ENCODE assay signal across 28 cellular contexts in the genomic region with DNA sequence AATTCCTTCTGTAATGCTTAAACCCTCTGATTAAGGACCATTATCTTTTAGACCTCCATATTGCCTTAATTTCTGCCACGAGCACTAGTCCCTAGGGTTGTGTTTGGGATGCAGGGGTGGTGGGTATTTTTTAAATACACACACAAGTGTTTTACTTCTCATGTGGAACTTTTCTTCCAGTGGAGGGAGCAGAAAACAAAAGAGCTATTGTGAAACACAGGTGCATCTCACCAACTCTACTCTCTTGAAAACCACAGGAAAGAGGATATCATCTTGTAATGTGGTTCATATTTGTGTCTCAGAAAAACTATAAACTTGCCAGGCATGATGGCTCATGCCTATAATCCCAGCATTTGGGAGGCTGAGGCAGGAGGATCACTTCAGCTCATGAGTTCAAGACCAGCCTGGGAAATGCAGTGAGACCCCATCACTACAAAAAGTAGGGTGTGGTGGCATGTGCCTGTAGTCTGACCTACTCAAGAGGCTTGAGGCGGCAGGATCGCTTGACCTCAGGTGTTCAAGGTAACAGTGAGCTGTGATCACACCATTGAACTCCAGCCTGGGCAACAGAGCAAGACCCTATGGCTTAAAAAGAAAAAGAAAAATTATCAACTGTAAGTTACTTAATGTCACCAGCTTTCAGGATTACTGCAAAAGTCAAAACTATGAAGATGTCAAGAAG. TPM values are rescaled to one million over a fixed set of nuclear protein-coding genes. Genes with fewer than 3 reads are reported as not detected.
DNase-seq lines count a peak whose midpoint lies in the region; ATAC-seq, FAIRE-seq and TF ChIP-seq lines count a peak whose summit lies in the region.
"Had no signal": no experiment of that assay in that cellular context is flagged by ENCODE, and none has a peak within 500 bp of the region (broad histone marks: within the 10 kb centered on the region; RNA-seq: fewer than 3 reads in every experiment).

No MANE protein-coding gene starts in this region.

- H3K79me2 ChIP-seq in DND-41 (ENCODE audit: insufficient read depth, low read length) = no peaks in the 10 kb centered on the region
- H3K79me2 ChIP-seq in MM.1S (ENCODE audit: low read length) = no peaks in the 10 kb centered on the region
- no peaks in the 10 kb centered on the region for H3K79me2 ChIP-seq in K562 (ENCODE audit: control insufficient read depth, insufficient read depth, low read length)

- in situ Hi-C loops in K562 (cut with MboI) = no loop called here

- H3K9me3 ChIP-seq in DND-41 (ENCODE audit: insufficient read depth, low read length, severe bottlenecking) = no peaks in the 10 kb centered on the region
- no peaks in the 10 kb centered on the region for H3K9me3 ChIP-seq in MM.1S (replicated peaks; ENCODE audit: insufficient read depth, low read length)
- no peaks in the 10 kb centered on the region for H3K9me3 ChIP-seq in K562 (replicated peaks; ENCODE audit: control insufficient read depth, insufficient read depth, low read depth, low read length)
- H3K9me3 ChIP-seq: A549; BLaER1 treated with 17β-estradiol and CSF1 and Interleukin-3, amounts not matched to agents 10 nM and 100 nM had no signal

- H3K4me3 ChIP-seq in DND-41 (ENCODE audit: low read depth in 1 of 2, low read length in 2 of 2) (no peak overlapping the region), MM.1S (ENCODE audit: low read length) (no peak overlapping the region), K562 (no peak overlapping the region)
- H3K4me3 ChIP-seq: A549; BLaER1 treated with 17β-estradiol and CSF1 and Interleukin-3, amounts not matched to agents 10 nM and 100 nM had no signal

- H3K27ac ChIP-seq in DND-41 (ENCODE audit: low read length) = no peak overlapping the region
- peak overlapping the region; percentile 48; the same call in 1 of the 2 replicates for H3K27ac ChIP-seq in MM.1S (ENCODE audit: low read length)
- no peak overlapping the region for H3K27ac ChIP-seq in K562 (ENCODE audit: extremely low read depth, low read depth, low read length)
- H3K27ac ChIP-seq: A549; BLaER1 treated with 17β-estradiol and CSF1 and Interleukin-3, amounts not matched to agents 10 nM and 100 nM had no signal

- H3K9me2 ChIP-seq in MM.1S (replicated peaks; ENCODE audit: insufficient read depth, low read length) = no peaks in the 10 kb centered on the region

- no peak for FAIRE-seq in K562 (lab: Jason Lieb, UNC)
- FAIRE-seq: A549, D721Med, G401.6, GM12892, GM18507, H54 had no signal

- CTCF ChIA-PET in K562 (lab: Yijun Ruan, JAX; ENCODE audit: low intra/inter-chr PET ratio) = no interaction called here

- TF ChIP-seq POLR2A in K562 (conservative IDR thresholded peaks at IDR 0.05) = no peak

- peak; percentile 64 for ATAC-seq in DND-41 (ENCODE audit: insufficient read depth, low read depth)
- ATAC-seq in GM19463 (IDR thresholded peaks at IDR 0.05; ENCODE audit: unreplicated experiment) = peak; percentile 47
- no peak for ATAC-seq in K562
- ATAC-seq: A549, Panc1 had no signal

- no peak overlapping the region for H3K9ac ChIP-seq in DND-41 (ENCODE audit: low read depth, low read length)
- H3K9ac ChIP-seq in MM.1S (ENCODE audit: low read length) = no peak overlapping the region
- H3K9ac ChIP-seq in K562 (ENCODE audit: insufficient read depth in 1 of 2, low read depth in 2 of 2, low read length in 2 of 2) = no peak overlapping the region
- H3K9ac ChIP-seq: BLaER1 treated with 17β-estradiol and CSF1 and Interleukin-3, amounts not matched to agents 10 nM and 100 nM had no signal

- TF ChIP-seq RAD21 in K562 (CRISPR knock-in tag; conservative IDR thresholded peaks at IDR 0.05 in 1 of 2, IDR thresholded peaks at IDR 0.05 in 1 of 2) = no peak

- POLR2A ChIA-PET in K562 (lab: Yijun Ruan, JAX) = no interaction called here

- TF ChIP-seq CTCF in DND-41 (IDR thresholded peaks at IDR 0.05; ENCODE audit: borderline replicate concordance, extremely low read depth, low read length, poor library complexity, severe bottlenecking) = no peak
- peak; percentile 14 for TF ChIP-seq CTCF in MM.1S (IDR thresholded peaks at IDR 0.05; ENCODE audit: low read length)
- no peak for TF ChIP-seq CTCF in K562 (IDR thresholded peaks at IDR 0.05 in 2 of 3, conservative IDR thresholded peaks at IDR 0.05 in 1 of 3; ENCODE audit: insufficient read depth in 2 of 3, low read depth in 1 of 3, low read length in 3 of 3)

- no peak for DNase-seq in DND-41
- peak; percentile 74 for DNase-seq in MM.1S
- DNase-seq in K562 (ENCODE audit: extremely low read depth in 1 of 4, low spot score in 3 of 4) = no peak
- no peak for DNase-seq in RKO (ENCODE audit: low spot score)
- no peak for DNase-seq in putamen (ENCODE audit: low spot score)
- no peak for DNase-seq in DMS79 (lab: John Stamatoyannopoulos, UW)
- no peak for DNase-seq in NCI-H510A treated with DMSO at 0.1 percent for 48 hours (lab: John Stamatoyannopoulos, UW)
- DNase-seq: AML-193; CD4-positive, alpha-beta T cell; KG1; NCI-H1092; NCI-H1417 treated with DMSO at 0.1 percent for 48 hours; NCI-H1694 treated with DMSO at 0.1 percent for 48 hours; NCI-H2081; NCI-H2171 treated with DMSO at 0.1 percent for 48 hours; NCI-H345; NCI-H524; NCI-H82; SHP77 treated with DMSO at 0.1 percent for 48 hours had no signal

- no TSS peak for BruUV-seq in K562 (replicated peaks; lab: Mats Ljungman, UMichigan)

- H3K4me1 ChIP-seq in DND-41 (ENCODE audit: insufficient read depth, low read length) = peaks cover 6% of the 10 kb centered on the region; the same call in 1 of the 2 replicates
- peaks cover 20% of the 10 kb centered on the region for H3K4me1 ChIP-seq in MM.1S (ENCODE audit: low read length)
- no peaks in the 10 kb centered on the region for H3K4me1 ChIP-seq in K562 (replicated peaks in 1 of 2; ENCODE audit: control insufficient read depth in 2 of 2, insufficient read depth in 2 of 2, low read length in 2 of 2)
- H3K4me1 ChIP-seq: A549 had no signal

- intact Hi-C loops in K562 (cut with micrococcal nuclease) = no loop called here

- 8% methylated on average over 3 of the region's 3 CpGs for WGBS in K562 (ENCODE audit: insufficient coverage, low coverage, missing lambda C conversion rate)

- H3K27me3 ChIP-seq in DND-41 (ENCODE audit: insufficient read depth, low read length, poor library complexity) (no peaks in the 10 kb centered on the region), MM.1S (replicated peaks; ENCODE audit: insufficient read depth, low read length) (no peaks in the 10 kb centered on the region), K562 (ENCODE audit: control insufficient read depth in 2 of 2, insufficient read depth in 2 of 2, low read length in 2 of 2) (peaks cover 0 to 4% of the 10 kb centered on the region in 2 experiments; a peak in 1 of 5 replicates)
- H3K27me3 ChIP-seq: BLaER1 treated with 17β-estradiol and CSF1 and Interleukin-3, amounts not matched to agents 10 nM and 100 nM had no signal

- no peaks in the 10 kb centered on the region for H3K9me1 ChIP-seq in K562 (ENCODE audit: control insufficient read depth, insufficient read depth, low read length)

- H3F3A ChIP-seq in MM.1S (ENCODE audit: insufficient read depth, low read length) = peaks cover 8% of the 10 kb centered on the region; the same call in 1 of the 2 replicates

- no peak overlapping the region for H3K4me2 ChIP-seq in DND-41 (ENCODE audit: insufficient read depth, low read length)
- H3K4me2 ChIP-seq in MM.1S (ENCODE audit: low read depth, low read length) = peak overlapping the region; percentile 62
- H3K4me2 ChIP-seq in K562 (ENCODE audit: insufficient read depth, low read length) = no peak overlapping the region
- H3K4me2 ChIP-seq: A549 had no signal

- no peaks in the 10 kb centered on the region for H3K36me3 ChIP-seq in DND-41 (ENCODE audit: insufficient read depth, low read length)
- no peaks in the 10 kb centered on the region for H3K36me3 ChIP-seq in MM.1S (replicated peaks; ENCODE audit: insufficient read depth, low read length)
- H3K36me3 ChIP-seq in K562 (ENCODE audit: control insufficient read depth, insufficient read depth, low read length) = no peaks in the 10 kb centered on the region
- H3K36me3 ChIP-seq: BLaER1 treated with 17β-estradiol and CSF1 and Interleukin-3, amounts not matched to agents 10 nM and 100 nM had no signal

- no peak for TF ChIP-seq EP300 in K562 (IDR thresholded peaks at IDR 0.05; ENCODE audit: low read length)

- H4K20me1 ChIP-seq in DND-41 (ENCODE audit: insufficient read depth, low read length) (no peaks in the 10 kb centered on the region), MM.1S (ENCODE audit: insufficient read depth, low read length) (no peaks in the 10 kb centered on the region), K562 (replicated peaks; ENCODE audit: control insufficient read depth, insufficient read depth, low read length) (no peaks in the 10 kb centered on the region)
- H4K20me1 ChIP-seq: BLaER1 treated with 17β-estradiol and CSF1 and Interleukin-3, amounts not matched to agents 10 nM and 100 nM had no signal

- H2AFZ ChIP-seq in DND-41 (ENCODE audit: low read depth, low read length) = no peak overlapping the region
- peak overlapping the region; percentile 44; the same call in 1 of the 2 replicates for H2AFZ ChIP-seq in MM.1S (ENCODE audit: low read length)
- no peak overlapping the region for H2AFZ ChIP-seq in K562 (ENCODE audit: low read depth, low read length)

RNA-seq across cellular contexts. Expression of a gene that starts 37.3 kb away (rescaled TPM):
- 25.6 and 50.4 TPM in 2 replicates for total RNA-seq in K562 (2011; cell fraction: chromatin; rRNA removed; ENCODE audit: low replicate concordance)
- 25.7 and 29.5 TPM in 2 replicates for total RNA-seq in K562 (2011; cell fraction: nucleolus; rRNA removed)
- total RNA-seq in K562 (2011; cell fraction: nucleoplasm; rRNA removed) = 41.1 and 64.7 TPM in 2 replicates
- total RNA-seq in K562 (2014; rRNA removed) (34.4 and 34.8 TPM in 2 replicates), K562 (2014; rRNA removed; fragmentation: Illumina TruSeq; extraction: Trizol) (54.7 and 57.8 TPM in 2 replicates), K562 (2015; rRNA removed; fragmentation: Illumina TruSeq; extraction: Trizol) (45.8 and 48.1 TPM in 2 replicates), K562 (2021) (55.0 and 57.5 TPM in 2 replicates)
- polyA plus RNA-seq in K562 (2011; rRNA removed) (44.8 and 57.9 TPM in 2 replicates), K562 (2014; fragmentation: Illumina TruSeq; extraction: Trizol) (43.0 and 47.0 TPM in 2 replicates), K562 (2014; fragmentation: Nextera tagmentation; extraction: Ambion mirVana) (10 to 100 TPM; 14.6 to 23.6 TPM), K562 (2014; rRNA removed) (49.0 and 50.0 TPM in 2 replicates)
- 34.2 and 47.8 TPM in 2 replicates for polyA plus RNA-seq in K562 (2011; cell fraction: cytosol; rRNA removed)
- polyA plus RNA-seq in K562 (2011; cell fraction: nucleus; rRNA removed) = 31.0 and 39.7 TPM in 2 replicates
- polyA plus RNA-seq in K562 (2012) = 34.3 and 36.0 TPM in 2 replicates
- polyA minus RNA-seq in K562 (2011; rRNA and poly(A)+ RNA removed) = 60.6 and 65.0 TPM in 2 replicates
- 34.3 and 41.7 TPM in 2 replicates for polyA minus RNA-seq in K562 (2011; cell fraction: cytosol; rRNA and poly(A)+ RNA removed)
- 24.8 and 34.5 TPM in 2 replicates for polyA minus RNA-seq in K562 (2011; cell fraction: nucleus; rRNA and poly(A)+ RNA removed)

RNA-seq across cellular contexts. Expression of a gene that starts 49.4 kb away (rescaled TPM):
- total RNA-seq in K562 (2011; cell fraction: chromatin; rRNA removed; ENCODE audit: low replicate concordance) = 4.4 and 5.7 TPM in 2 replicates
- total RNA-seq in K562 (2011; cell fraction: nucleolus; rRNA removed) = 1.3 and 1.8 TPM in 2 replicates
- total RNA-seq in K562 (2011; cell fraction: nucleoplasm; rRNA removed) = 3.4 and 5.0 TPM in 2 replicates
- total RNA-seq in K562 (2014; rRNA removed) (1.0 and 1.5 TPM in 2 replicates), K562 (2014; rRNA removed; fragmentation: Illumina TruSeq; extraction: Trizol) (0.76 and 0.89 TPM in 2 replicates), K562 (2015; rRNA removed; fragmentation: Illumina TruSeq; extraction: Trizol) (1.0 and 1.3 TPM in 2 replicates), K562 (2021) (0.96 and 1.2 TPM in 2 replicates)
- polyA plus RNA-seq in K562 (2011; rRNA removed) (0.30 and 0.86 TPM in 2 replicates), K562 (2014; fragmentation: Illumina TruSeq; extraction: Trizol) (0.46 and 0.82 TPM in 2 replicates), K562 (2014; fragmentation: Nextera tagmentation; extraction: Ambion mirVana) (under 1 TPM; 0.11 to 0.13 TPM), K562 (2014; rRNA removed) (0.26 and 0.57 TPM in 2 replicates)
- polyA plus RNA-seq in K562 (2011; cell fraction: cytosol; rRNA removed) = 0.25 and 0.45 TPM in 2 replicates
- 0.77 and 1.1 TPM in 2 replicates for polyA plus RNA-seq in K562 (2011; cell fraction: nucleus; rRNA removed)
- polyA plus RNA-seq in K562 (2012) = 0.79 and 0.83 TPM in 2 replicates
- polyA minus RNA-seq in K562 (2011; rRNA and poly(A)+ RNA removed) = 0.78 and 1.2 TPM in 2 replicates
- 0.36 and 0.95 TPM in 2 replicates for polyA minus RNA-seq in K562 (2011; cell fraction: cytosol; rRNA and poly(A)+ RNA removed)
- 1.1 and 1.2 TPM in 2 replicates for polyA minus RNA-seq in K562 (2011; cell fraction: nucleus; rRNA and poly(A)+ RNA removed)

RNA-seq across cellular contexts. Expression of a gene that starts 54.8 kb away (rescaled TPM):
- 7.0 and 9.4 TPM in 2 replicates for total RNA-seq in K562 (2011; cell fraction: chromatin; rRNA removed; ENCODE audit: low replicate concordance)
- 4.2 and 5.3 TPM in 2 replicates for total RNA-seq in K562 (2011; cell fraction: nucleolus; rRNA removed)
- total RNA-seq in K562 (2011; cell fraction: nucleoplasm; rRNA removed) = 9.3 and 9.6 TPM in 2 replicates
- total RNA-seq in K562 (2014; rRNA removed) = 8.6 and 12.0 TPM in 2 replicates
- total RNA-seq in K562 (2014; rRNA removed; fragmentation: Illumina TruSeq; extraction: Trizol) = 8.9 and 9.9 TPM in 2 replicates
- 11.4 and 11.9 TPM in 2 replicates for total RNA-seq in K562 (2015; rRNA removed; fragmentation: Illumina TruSeq; extraction: Trizol)
- 19.7 and 20.5 TPM in 2 replicates for total RNA-seq in K562 (2021)
- polyA plus RNA-seq in K562 (2011; rRNA removed) = 5.2 and 9.5 TPM in 2 replicates
- 3.3 and 6.7 TPM in 2 replicates for polyA plus RNA-seq in K562 (2011; cell fraction: cytosol; rRNA removed)
- polyA plus RNA-seq in K562 (2011; cell fraction: nucleus; rRNA removed) = 5.2 and 8.1 TPM in 2 replicates
- polyA plus RNA-seq in K562 (2012) = 15.6 and 20.1 TPM in 2 replicates
- polyA plus RNA-seq in K562 (2014; fragmentation: Illumina TruSeq; extraction: Trizol) = 14.4 and 16.1 TPM in 2 replicates
- 1 to 10 TPM; 2.2 to 3.4 TPM for polyA plus RNA-seq in K562 (2014; fragmentation: Nextera tagmentation; extraction: Ambion mirVana)
- polyA plus RNA-seq in K562 (2014; rRNA removed) = 12.7 and 12.8 TPM in 2 replicates
- polyA minus RNA-seq in K562 (2011; rRNA and poly(A)+ RNA removed) = 5.8 and 10.9 TPM in 2 replicates
- 6.6 and 10.3 TPM in 2 replicates for polyA minus RNA-seq in K562 (2011; cell fraction: cytosol; rRNA and poly(A)+ RNA removed)
- 2.3 and 2.6 TPM in 2 replicates for polyA minus RNA-seq in K562 (2011; cell fraction: nucleus; rRNA and poly(A)+ RNA removed)
